19 cellular contexts compared by ENCODE assay signal in the genomic region with DNA sequence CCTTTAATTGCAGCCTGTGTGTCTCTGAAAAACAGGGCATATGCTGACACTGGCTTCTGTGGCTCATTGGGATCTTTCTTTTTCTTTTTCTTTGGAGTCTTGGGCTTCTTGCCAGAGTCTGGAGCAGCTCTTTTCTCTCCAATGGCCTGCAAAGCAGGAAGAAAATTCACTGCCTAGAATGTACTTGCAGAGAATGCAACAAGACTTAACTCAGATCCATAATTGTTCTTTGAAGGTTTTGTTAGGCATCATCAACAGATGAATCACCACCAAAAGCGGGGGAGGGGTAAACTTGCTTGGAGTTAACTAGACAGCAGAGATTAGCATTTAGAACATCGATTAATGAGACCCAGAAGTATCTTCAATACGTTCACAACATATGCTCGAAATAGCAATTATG.
DNase-seq lines count a peak whose midpoint lies in the region; FAIRE-seq and TF ChIP-seq lines count a peak whose summit lies in the region.
"Had no signal": no experiment of that assay in that cellular context is flagged by ENCODE, and none has a peak within 500 bp of the region (broad histone marks: within the 10 kb centered on the region; RNA-seq: fewer than 3 reads in every experiment).

No MANE protein-coding gene starts in this region.

- POLR2A ChIA-PET in RWPE1 (lab: Yijun Ruan, JAX; ENCODE audit: low non-redundant PET) = no interaction called here

- no peak for FAIRE-seq in small intestine (lab: Jason Lieb, UNC)

- no peaks in the 10 kb centered on the region for H3K27me3 ChIP-seq in hepatocyte
- H3K27me3 ChIP-seq in small intestine (ENCODE audit: control insufficient read depth in 2 of 2, insufficient read depth in 2 of 2, low read length in 2 of 2) = no peaks in the 10 kb centered on the region
- H3K27me3 ChIP-seq: tibial nerve had no signal

- H3K4me3 ChIP-seq in hepatocyte (no peak overlapping the region), small intestine (ENCODE audit: low read depth in 1 of 2, low read length in 2 of 2) (no peak overlapping the region)
- H3K4me3 ChIP-seq: tibial nerve had no signal

- no peaks in the 10 kb centered on the region for H3K9me2 ChIP-seq in hepatocyte (replicated peaks; ENCODE audit: insufficient read depth)

- WGBS in hepatocyte (ENCODE audit: low lambda C conversion rate, missing lambda C conversion rate) = 64% methylated on average over 4 of the region's 4 CpGs
- 67 to 79% (median 68%) methylated on average over 4 of the region's 4 CpGs for WGBS in small intestine, 3 donors

- H3K9me3 ChIP-seq in hepatocyte (ENCODE audit: low read depth) (no peaks in the 10 kb centered on the region), small intestine (ENCODE audit: control insufficient read depth, low read depth) (no peaks in the 10 kb centered on the region)
- H3K9me3 ChIP-seq: tibial nerve had no signal

- peak; percentile 19 for DNase-seq in NCI-H1105 (lab: John Stamatoyannopoulos, UW)
- DNase-seq in NCI-H1105 treated with DMSO at 0.1 percent for 48 hours (lab: John Stamatoyannopoulos, UW) = no peak
- peak; percentile 1 for DNase-seq in RWPE1 (ENCODE audit: low spot score)
- DNase-seq in hepatocyte (ENCODE audit: low spot score) = peak; percentile 21
- DNase-seq in small intestine = peak; percentile 6
- DNase-seq in NCI-H128 (lab: John Stamatoyannopoulos, UW; ENCODE audit: unreplicated experiment) = no peak
- no peak for DNase-seq in HPDE6-E6E7 (ENCODE audit: extremely low spot score)
- DNase-seq in NCI-H226 = no peak
- DNase-seq: activated CD4-positive, alpha-beta T cell treated with anti-CD3 and anti-CD28 coated beads for 48 hours; activated CD8-positive, alpha-beta memory T cell treated with anti-CD3 and anti-CD28 coated beads, Interleukin-2, amount 50 U/mL, for 4 hours; activated naive CD4-positive, alpha-beta T cell treated with Interleukin-2 at 50 U/mL for 16 hours; CD4-positive, CD25-positive, alpha-beta regulatory T cell; foreskin fibroblast; MV-4-11; NCI-H2107; NK-92 treated with Interleukin-12 subunit alpha and Interleukin-12 subunit beta, amount 100 ng/mL, for 24 hours; RPMI8226; stimulated activated naive B cell treated with anti-CD40 and anti-IgM and Interleukin-4, amounts not matched to agents 10 μg/mL and 1 μg/mL and 100 μg/mL, for 72 hours had no signal

- CTCF ChIA-PET in RWPE1 (lab: Yijun Ruan, JAX) = no interaction called here

- H3K27ac ChIP-seq in RWPE1 = no peak overlapping the region
- H3K27ac ChIP-seq in hepatocyte = no peak overlapping the region
- no peak overlapping the region for H3K27ac ChIP-seq in small intestine (ENCODE audit: low read depth in 1 of 2, low read length in 1 of 2)
- H3K27ac ChIP-seq: tibial nerve had no signal

- no peak overlapping the region for H2AFZ ChIP-seq in hepatocyte

- no peak overlapping the region for H3K4me2 ChIP-seq in hepatocyte

- no peaks in the 10 kb centered on the region for H3K79me2 ChIP-seq in hepatocyte

- H3K36me3 ChIP-seq in hepatocyte (replicated peaks; ENCODE audit: insufficient read depth, low read depth) (no peaks in the 10 kb centered on the region), small intestine (ENCODE audit: control insufficient read depth in 2 of 2, insufficient read depth in 2 of 2, low read length in 2 of 2) (peaks cover 0 to 8% of the 10 kb centered on the region in 2 donors)
- H3K36me3 ChIP-seq: tibial nerve had no signal

- no peaks in the 10 kb centered on the region for H4K20me1 ChIP-seq in hepatocyte (ENCODE audit: insufficient read depth, poor library complexity, severe bottlenecking)

- H3K4me1 ChIP-seq in hepatocyte (ENCODE audit: insufficient read depth) (no peaks in the 10 kb centered on the region), small intestine (ENCODE audit: control insufficient read depth in 2 of 2, insufficient read depth in 1 of 2, low read depth in 1 of 2, low read length in 1 of 2) (no peaks in the 10 kb centered on the region)
- H3K4me1 ChIP-seq: tibial nerve had no signal

- TF ChIP-seq CTCF in RWPE1 (conservative IDR thresholded peaks at IDR 0.05; ENCODE audit: low read depth) = no peak
- no peak for TF ChIP-seq CTCF in hepatocyte (IDR thresholded peaks at IDR 0.05; ENCODE audit: poor library complexity)

Comparison
In these comparisons a context has a peak if more than half of its experiments do, and no peak if none do; other contexts are left out.
1. DNase-seq: peak in NCI-H1105 (single experiment), RWPE1 (single experiment), hepatocyte (single experiment) and small intestine (single experiment); none in NCI-H1105 treated with DMSO at 0.1 percent for 48 hours (single experiment), NCI-H128 (single experiment), HPDE6-E6E7 (single experiment) and NCI-H226 (single experiment).